Comparison of ENCODE assay signal across 24 cellular contexts in genomic region chr19:52567921-52568320, GRCh38.
"Had no signal": no experiment of that assay in that cellular context is flagged by ENCODE, and none has a peak within 500 bp of the region (broad histone marks: within the 10 kb centered on the region; RNA-seq: fewer than 3 reads in every experiment).

No MANE protein-coding gene starts in this region.

- H3K36me3 ChIP-seq: thoracic aorta, thyroid gland, upper lobe of right lung, uterus had no signal

- H3K27ac ChIP-seq: stomach, suprapubic skin, testis, thoracic aorta, thyroid gland, tibial artery, tibial nerve, transverse colon, upper lobe of left lung, upper lobe of right lung, uterus, vagina had no signal

- H3K9me3 ChIP-seq: testis, thyroid gland, uterus, vagina had no signal

- H3K27me3 ChIP-seq: stomach, suprapubic skin, testis, thyroid gland, tibial artery, tibial nerve, transverse colon, upper lobe of left lung, upper lobe of right lung, uterus, vagina had no signal

- H3K4me1 ChIP-seq: upper lobe of right lung, uterus had no signal

- DNase-seq: stimulated activated CD4-positive, alpha-beta T cell treated with anti-CD3 and anti-CD28 coated beads, Interleukin-2, amount 100 ng/mL, for 48 hours; stimulated activated CD4-positive, alpha-beta T cell treated with anti-CD3 and anti-CD28 coated beads, Interleukin-4, amount 100 ng/mL, for 1 hour; stimulated activated CD4-positive, alpha-beta T cell treated with anti-CD3 and anti-CD28 coated beads, Interleukin-4, amount 100 ng/mL, for 24 hours; stimulated activated CD4-positive, alpha-beta T cell treated with anti-CD3 and anti-CD28 coated beads, Interleukin-4, amount 100 ng/mL, for 4 hours; stimulated activated CD8-positive, alpha-beta memory T cell treated with anti-CD3 and anti-CD28 coated beads, Interleukin-4, amount 100 ng/mL, for 48 hours; stimulated activated naive B cell treated with anti-CD40 and anti-IgM and Interleukin-4, amounts not matched to agents 10 μg/mL and 1 μg/mL and 100 μg/mL, for 72 hours; stimulated activated naive CD4-positive, alpha-beta T cell; stimulated activated naive CD4-positive, alpha-beta T cell treated with Interleukin-2 at 50 U/mL for 16 hours; stimulated activated naive CD8-positive, alpha-beta T cell treated with anti-CD3 and anti-CD28 coated beads, Interleukin-15, amount 100 ng/mL, for 72 hours; stimulated activated naive CD8-positive, alpha-beta T cell treated with anti-CD3 and anti-CD28 coated beads, Interleukin-15, Interleukin-2, amounts not matched to agents 100 U/mL and 50 U/mL, for 24 hours; stomach; substantia nigra; testis; thyroid gland; tibial artery; transverse colon; upper lobe of right lung; uterus had no signal

- H3K4me3 ChIP-seq: stomach, suprapubic skin, testis, thoracic aorta, thyroid gland, tibial artery, tibial nerve, transverse colon, upper lobe of left lung, upper lobe of right lung, uterus, vagina had no signal

- FAIRE-seq: urothelium cell line had no signal
